In genomic region chr7:148230883-148231282, GRCh38 we compare ENCODE assay signal across 20 cellular contexts.
DNase-seq lines count a peak whose midpoint lies in the region; ATAC-seq, FAIRE-seq and TF ChIP-seq lines count a peak whose summit lies in the region.
"Had no signal": no experiment of that assay in that cellular context is flagged by ENCODE, and none has a peak within 500 bp of the region (broad histone marks: within the 10 kb centered on the region; RNA-seq: fewer than 3 reads in every experiment).

No MANE protein-coding gene starts in this region.

- H3K9me2 ChIP-seq in neural cell (ENCODE audit: insufficient read depth, low read length), result no peaks in the 10 kb centered on the region

- WGBS in K562 (ENCODE audit: insufficient coverage, low coverage, missing lambda C conversion rate), result 2% methylated on average over 4 of the region's 4 CpGs

- no peak overlapping the region for H3K27ac ChIP-seq in K562 (ENCODE audit: extremely low read depth, low read depth, low read length)
- peak overlapping the region; percentile 50 for H3K27ac ChIP-seq in cingulate gyrus (ENCODE audit: low read depth, low read length)
- H3K27ac ChIP-seq in neural cell (ENCODE audit: low read length), result peak overlapping the region; percentile 90

- no peak for TF ChIP-seq CTCF in K562 (IDR thresholded peaks at IDR 0.05 in 2 of 3, conservative IDR thresholded peaks at IDR 0.05 in 1 of 3; ENCODE audit: insufficient read depth in 2 of 3, low read depth in 1 of 3, low read length in 3 of 3)
- TF ChIP-seq CTCF in neural cell (IDR thresholded peaks at IDR 0.05; ENCODE audit: poor library complexity, severe bottlenecking), result no peak

- no peak overlapping the region for H3K9ac ChIP-seq in K562 (ENCODE audit: insufficient read depth in 1 of 2, low read depth in 2 of 2, low read length in 2 of 2)
- H3K9ac ChIP-seq in neural cell (ENCODE audit: low read length), result peak overlapping the region; percentile 50

- no peaks in the 10 kb centered on the region for H3K4me1 ChIP-seq in K562 (replicated peaks in 1 of 2; ENCODE audit: control insufficient read depth in 2 of 2, insufficient read depth in 2 of 2, low read length in 2 of 2)
- H3K4me1 ChIP-seq: BE2C had no signal

- H3K4me3 ChIP-seq in K562 (no peak overlapping the region), neural cell (ENCODE audit: low read length) (peak overlapping the region; percentile 47)
- H3K4me3 ChIP-seq: GM12878 had no signal

- intact Hi-C loops in K562 (cut with micrococcal nuclease), result no loop called here

- H3F3A ChIP-seq in neural cell (ENCODE audit: insufficient read depth, low read length, poor library complexity, severe bottlenecking), result peaks cover 11% of the 10 kb centered on the region

- TF ChIP-seq EP300 in K562 (IDR thresholded peaks at IDR 0.05; ENCODE audit: low read length), result no peak
- no peak for TF ChIP-seq EP300 in neural cell (conservative IDR thresholded peaks at IDR 0.05; ENCODE audit: poor library complexity, severe bottlenecking)

- in situ Hi-C loops in K562 (cut with MboI), result no loop called here

- no peak for DNase-seq in K562 (ENCODE audit: extremely low read depth in 1 of 4, low spot score in 3 of 4)
- DNase-seq: ACHN; BE2C; CD4-positive, CD25-positive, alpha-beta regulatory T cell; CD8-positive, alpha-beta memory T cell; DMS 273 treated with DMSO at 0.1 percent for 48 hours; DMS53; DND-41; EL; GOT3; H7; KBM-7 had no signal

- H3K79me2 ChIP-seq in K562 (ENCODE audit: control insufficient read depth, insufficient read depth, low read length) (no peaks in the 10 kb centered on the region), neural cell (replicated peaks; ENCODE audit: insufficient read depth, low read length) (no peaks in the 10 kb centered on the region)

- no peak overlapping the region for H3K4me2 ChIP-seq in K562 (ENCODE audit: insufficient read depth, low read length)
- H3K4me2 ChIP-seq in neural cell (ENCODE audit: low read length), result peak overlapping the region; percentile 16

- H3K9me3 ChIP-seq in K562 (replicated peaks; ENCODE audit: control insufficient read depth, insufficient read depth, low read depth, low read length), result no peaks in the 10 kb centered on the region
- no peaks in the 10 kb centered on the region for H3K9me3 ChIP-seq in neural cell (ENCODE audit: low read length)
- H3K9me3 ChIP-seq: BE2C had no signal

- CTCF ChIA-PET in K562 (lab: Yijun Ruan, JAX; ENCODE audit: low intra/inter-chr PET ratio), result no interaction called here

- no peak for FAIRE-seq in K562 (lab: Jason Lieb, UNC)
- FAIRE-seq: A204.1, GM12878 had no signal

- H3K9me1 ChIP-seq in K562 (ENCODE audit: control insufficient read depth, insufficient read depth, low read length), result no peaks in the 10 kb centered on the region

- H3K36me3 ChIP-seq in K562 (ENCODE audit: control insufficient read depth, insufficient read depth, low read length) (no peaks in the 10 kb centered on the region), neural cell (ENCODE audit: insufficient read depth, low read length) (no peaks in the 10 kb centered on the region)
- H3K36me3 ChIP-seq: BE2C had no signal

- no TSS peak for BruUV-seq in K562 (replicated peaks; lab: Mats Ljungman, UMichigan)

- H3K27me3 ChIP-seq in K562 (ENCODE audit: control insufficient read depth in 2 of 2, insufficient read depth in 2 of 2, low read length in 2 of 2), result no peaks in the 10 kb centered on the region; a peak in 1 of 5 replicates
- no peaks in the 10 kb centered on the region for H3K27me3 ChIP-seq in neural cell (ENCODE audit: insufficient read depth, low read depth, low read length)
- H3K27me3 ChIP-seq: BE2C had no signal

- H2AFZ ChIP-seq in K562 (ENCODE audit: low read depth, low read length) (no peak overlapping the region), neural cell (ENCODE audit: low read depth, low read length) (no peak overlapping the region)

- POLR2A ChIA-PET in K562 (lab: Yijun Ruan, JAX), result no interaction called here

- H4K20me1 ChIP-seq in K562 (replicated peaks; ENCODE audit: control insufficient read depth, insufficient read depth, low read length), result no peaks in the 10 kb centered on the region
- no peaks in the 10 kb centered on the region for H4K20me1 ChIP-seq in neural cell (ENCODE audit: insufficient read depth)

- no peak for ATAC-seq in K562
- no peak for ATAC-seq in HG02981 (IDR thresholded peaks at IDR 0.05; ENCODE audit: unreplicated experiment)
- ATAC-seq in GM19455 (IDR thresholded peaks at IDR 0.05; ENCODE audit: unreplicated experiment), result no peak
- ATAC-seq in GM19324 (IDR thresholded peaks at IDR 0.05; ENCODE audit: low FRiP score, unreplicated experiment), result no peak
- ATAC-seq in GM18873 (IDR thresholded peaks at IDR 0.05; ENCODE audit: low FRiP score, unreplicated experiment), result no peak
- ATAC-seq: GM12878 had no signal

- no peak for TF ChIP-seq POLR2A in K562 (conservative IDR thresholded peaks at IDR 0.05)

- TF ChIP-seq RAD21 in K562 (CRISPR knock-in tag; conservative IDR thresholded peaks at IDR 0.05 in 1 of 2, IDR thresholded peaks at IDR 0.05 in 1 of 2) (no peak), neural cell (conservative IDR thresholded peaks at IDR 0.05) (no peak)

TF ChIP-seq in K562, 482 proteins besides CTCF, POLR2A, EP300 and RAD21 (continues in another document):
- peak; percentile 66 for TF ChIP-seq CEBPB (tag; IDR thresholded peaks at IDR 0.05)

TF ChIP-seq in neural cell, 6 proteins besides CTCF, POLR2A, EP300 and RAD21:
- TF ChIP-seq REST (IDR thresholded peaks at IDR 0.05; ENCODE audit: borderline replicate concordance) (no peak), TAF1 (IDR thresholded peaks at IDR 0.05; ENCODE audit: low read depth) (no peak), SMC3 (conservative IDR thresholded peaks at IDR 0.05; ENCODE audit: poor library complexity) (no peak), MXI1 (conservative IDR thresholded peaks at IDR 0.05; ENCODE audit: poor library complexity, severe bottlenecking) (no peak), EZH2 (IDR thresholded peaks at IDR 0.05; ENCODE audit: borderline replicate concordance, insufficient read depth, low read length, poor library complexity, severe bottlenecking) (no peak), POLR2AphosphoS5 (IDR thresholded peaks at IDR 0.05) (no peak)
